In the genomic region with DNA sequence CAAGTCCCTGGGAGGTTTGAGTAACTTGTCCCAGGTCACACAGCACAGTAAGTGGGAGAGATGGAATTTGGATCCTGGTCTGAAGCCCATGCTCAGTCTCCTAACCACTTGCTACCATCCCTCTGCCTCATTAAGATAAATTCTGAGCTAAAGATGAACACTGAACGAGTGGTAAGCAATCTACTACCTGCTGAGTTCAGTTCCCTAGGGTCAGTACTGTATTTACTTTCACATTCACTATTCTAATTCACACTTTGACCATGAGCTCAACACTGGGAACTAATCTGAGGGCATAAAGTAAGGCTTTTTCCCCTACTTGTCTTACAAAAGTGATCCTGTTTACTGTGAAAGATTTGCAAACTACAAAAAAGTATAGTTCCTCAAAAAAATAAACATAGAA, we compare ENCODE assay signal across 10 cellular contexts. TPM values are rescaled to one million over a fixed set of nuclear protein-coding genes. Genes with fewer than 3 reads are reported as not detected.
DNase-seq lines count a peak whose midpoint lies in the region; ATAC-seq and TF ChIP-seq lines count a peak whose summit lies in the region.
"Had no signal": no experiment of that assay in that cellular context is flagged by ENCODE, and none has a peak within 500 bp of the region (broad histone marks: within the 10 kb centered on the region; RNA-seq: fewer than 3 reads in every experiment).

No MANE protein-coding gene starts in this region.

- peaks cover 2% of the 10 kb centered on the region for H3K36me3 ChIP-seq in mammary epithelial cell (ENCODE audit: insufficient read depth, low read length)

- H3K27ac Mint-ChIP-seq in MCF 10A (ENCODE audit: low read depth, unreplicated experiment), result peak overlapping the region; percentile 69
- peak overlapping the region; percentile 44 for H3K27ac Mint-ChIP-seq in stimulated activated effector memory CD8-positive, alpha-beta T cell treated with anti-CD3 and anti-CD28 coated beads, Interleukin-12 subunit alpha, Interleukin-12 subunit beta, amount 100 ng/mL, for 72 hours
- H3K27ac Mint-ChIP-seq in activated CD4-positive, alpha-beta memory T cell treated with anti-CD3 and anti-CD28 coated beads, Interleukin-2, amount 10 ng/mL, durations not matched to agents 7 days and 5 days, result no peak overlapping the region

- H3K4me1 Mint-ChIP-seq in MCF 10A (ENCODE audit: insufficient read depth, unreplicated experiment), result peaks cover 10% of the 10 kb centered on the region
- H3K4me1 Mint-ChIP-seq in stimulated activated effector memory CD8-positive, alpha-beta T cell treated with anti-CD3 and anti-CD28 coated beads, Interleukin-12 subunit alpha, Interleukin-12 subunit beta, amount 100 ng/mL, for 72 hours, result peaks cover 15% of the 10 kb centered on the region
- peaks cover 16% of the 10 kb centered on the region for H3K4me1 Mint-ChIP-seq in activated CD4-positive, alpha-beta memory T cell treated with anti-CD3 and anti-CD28 coated beads, Interleukin-2, amount 10 ng/mL, durations not matched to agents 7 days and 5 days

- WGBS in mammary epithelial cell (ENCODE audit: low coverage, missing lambda C conversion rate), result 93% methylated on average over 1 of the region's 1 CpG

- H3K9me3 ChIP-seq in mammary epithelial cell (replicated peaks; ENCODE audit: insufficient read depth, low read length), result no peaks in the 10 kb centered on the region

- H3K36me3 Mint-ChIP-seq in MCF 10A (ENCODE audit: insufficient read depth, unreplicated experiment), result peaks cover 5% of the 10 kb centered on the region
- peaks cover 17% of the 10 kb centered on the region for H3K36me3 Mint-ChIP-seq in stimulated activated effector memory CD8-positive, alpha-beta T cell treated with anti-CD3 and anti-CD28 coated beads, Interleukin-12 subunit alpha, Interleukin-12 subunit beta, amount 100 ng/mL, for 72 hours
- H3K36me3 Mint-ChIP-seq in activated CD4-positive, alpha-beta memory T cell treated with anti-CD3 and anti-CD28 coated beads, Interleukin-2, amount 10 ng/mL, durations not matched to agents 7 days and 5 days (ENCODE audit: low read depth), result no peaks in the 10 kb centered on the region

- TF ChIP-seq CTCF in MCF 10A (IDR thresholded peaks at IDR 0.05; ENCODE audit: unreplicated experiment), result no peak
- TF ChIP-seq CTCF in mammary epithelial cell (conservative IDR thresholded peaks at IDR 0.05 in 1 of 2, IDR thresholded peaks at IDR 0.05 in 1 of 2; ENCODE audit: extremely low read depth in 1 of 2, insufficient read depth in 1 of 2, low read depth in 1 of 2, low read length in 2 of 2), result no peak

- dilution Hi-C loops in mammary epithelial cell (cut with HindIII; ENCODE audit: low sequenced_read_pairs), result no loop called here

- in situ Hi-C loops in mammary epithelial cell (cut with MboI; ENCODE audit: low sequenced_read_pairs in 2 of 2), result no loop called here

- intact Hi-C loops in MCF 10A (cut with micrococcal nuclease), result no loop called here
- intact Hi-C loops in mammary epithelial cell (cut with micrococcal nuclease), result no loop called here

- H3K4me3 Mint-ChIP-seq in MCF 10A (ENCODE audit: unreplicated experiment), result no peak overlapping the region
- no peak overlapping the region for H3K4me3 Mint-ChIP-seq in stimulated activated effector memory CD8-positive, alpha-beta T cell treated with anti-CD3 and anti-CD28 coated beads, Interleukin-12 subunit alpha, Interleukin-12 subunit beta, amount 100 ng/mL, for 72 hours
- H3K4me3 Mint-ChIP-seq in activated CD4-positive, alpha-beta memory T cell treated with anti-CD3 and anti-CD28 coated beads, Interleukin-2, amount 10 ng/mL, durations not matched to agents 7 days and 5 days, result no peak overlapping the region

- no peak overlapping the region for H2AFZ ChIP-seq in mammary epithelial cell (ENCODE audit: low read depth, low read length)

- no peaks in the 10 kb centered on the region for H3K27me3 ChIP-seq in mammary epithelial cell (ENCODE audit: insufficient read depth, low read length)

- H3K9ac ChIP-seq in mammary epithelial cell (ENCODE audit: insufficient read depth, low read length), result no peak overlapping the region

- H3K4me1 ChIP-seq in mammary epithelial cell (ENCODE audit: insufficient read depth, low read length), result peaks cover 20% of the 10 kb centered on the region

- DNase-seq in MCF 10A (ENCODE audit: unreplicated experiment), result no peak
- no peak for DNase-seq in mammary epithelial cell
- DNase-seq in stimulated activated effector memory CD8-positive, alpha-beta T cell treated with anti-CD3 and anti-CD28 coated beads, Interleukin-12 subunit alpha, Interleukin-12 subunit beta, amount 100 ng/mL, for 72 hours (ENCODE audit: low spot score in 2 of 2), result no peak
- no peak for DNase-seq in activated CD4-positive, alpha-beta memory T cell treated with anti-CD3 and anti-CD28 coated beads, Interleukin-2, amount 10 ng/mL, durations not matched to agents 7 days and 5 days
- no peak for DNase-seq in OCI-M2 (lab: John Stamatoyannopoulos, UW; ENCODE audit: unreplicated experiment)
- no peak for DNase-seq in iPS-NIHi11 (ENCODE audit: low spot score)
- DNase-seq: cortex of kidney had no signal

- POLR2A ChIA-PET in MCF 10A (lab: Yijun Ruan, JAX), result interaction anchor here (1.0 kb wide), 1 partner anchor 19 kb away, joined by 3 read pairs; no protein-coding TSS in a partner anchor
- POLR2A ChIA-PET in activated CD4-positive, alpha-beta memory T cell treated with anti-CD3 and anti-CD28 coated beads, Interleukin-2, amount 10 ng/mL, durations not matched to agents 7 days and 5 days (lab: Charles Lee), result no interaction called here

- H3K27ac ChIP-seq in mammary epithelial cell (ENCODE audit: insufficient read depth, low read depth, low read length), result no peak overlapping the region
- H3K27ac ChIP-seq: SK-N-MC had no signal

- no peak overlapping the region for H3K4me2 ChIP-seq in mammary epithelial cell (ENCODE audit: insufficient read depth, low read depth, low read length)

- BruUV-seq in MCF 10A (replicated peaks; lab: Mats Ljungman, UMichigan) (no TSS peak), mammary epithelial cell (replicated peaks; lab: Mats Ljungman, UMichigan) (no TSS peak)

- peak; percentile 42 for ATAC-seq in HG02588 (IDR thresholded peaks at IDR 0.05; ENCODE audit: unreplicated experiment)
- ATAC-seq in HG03460 (IDR thresholded peaks at IDR 0.05; ENCODE audit: unreplicated experiment), result peak; percentile 50
- ATAC-seq in stimulated activated effector memory CD8-positive, alpha-beta T cell treated with anti-CD3 and anti-CD28 coated beads, Interleukin-12 subunit alpha, Interleukin-12 subunit beta, amount 100 ng/mL, for 72 hours, result no peak

- H3K9me3 Mint-ChIP-seq in MCF 10A (ENCODE audit: unreplicated experiment), result no peaks in the 10 kb centered on the region
- H3K9me3 Mint-ChIP-seq in stimulated activated effector memory CD8-positive, alpha-beta T cell treated with anti-CD3 and anti-CD28 coated beads, Interleukin-12 subunit alpha, Interleukin-12 subunit beta, amount 100 ng/mL, for 72 hours, result no peaks in the 10 kb centered on the region
- no peaks in the 10 kb centered on the region for H3K9me3 Mint-ChIP-seq in activated CD4-positive, alpha-beta memory T cell treated with anti-CD3 and anti-CD28 coated beads, Interleukin-2, amount 10 ng/mL, durations not matched to agents 7 days and 5 days

- no peaks in the 10 kb centered on the region for H4K20me1 ChIP-seq in mammary epithelial cell (ENCODE audit: insufficient read depth, low read length)

- H3K4me3 ChIP-seq in mammary epithelial cell (replicated peaks in 1 of 3; ENCODE audit: insufficient read depth in 1 of 3, low read depth in 2 of 3, low read length in 3 of 3), result no peak overlapping the region
- H3K4me3 ChIP-seq: SK-N-MC had no signal

- no peaks in the 10 kb centered on the region for H3K27me3 Mint-ChIP-seq in MCF 10A (ENCODE audit: insufficient read depth, unreplicated experiment)
- no peaks in the 10 kb centered on the region for H3K27me3 Mint-ChIP-seq in activated CD4-positive, alpha-beta memory T cell treated with anti-CD3 and anti-CD28 coated beads, Interleukin-2, amount 10 ng/mL, durations not matched to agents 7 days and 5 days

- CTCF ChIA-PET in MCF 10A (lab: Yijun Ruan, JAX), result no interaction called here
- CTCF ChIA-PET in mammary epithelial cell (lab: Charles Lee; ENCODE audit: low non-redundant PET), result no interaction called here
- CTCF ChIA-PET in activated CD4-positive, alpha-beta memory T cell treated with anti-CD3 and anti-CD28 coated beads, Interleukin-2, amount 10 ng/mL, durations not matched to agents 7 days and 5 days (lab: Charles Lee), result interaction anchor here (1.5 kb wide), 1 partner anchor 11 kb away, joined by 5 read pairs; no protein-coding TSS in a partner anchor

- H3K79me2 ChIP-seq in mammary epithelial cell (ENCODE audit: insufficient read depth, low read length), result peaks cover 55% of the 10 kb centered on the region

RNA-seq across cellular contexts. Expression of gene UROS, which starts 2.4 kb away (rescaled TPM):
- total RNA-seq in MCF 10A (2022), result 55.0 and 64.4 TPM in 2 replicates
- 10 to 100 TPM; 55.8 to 63.7 TPM for total RNA-seq in mammary epithelial cell
- 42.7 TPM for polyA plus RNA-seq in mammary epithelial cell
- 24.8 TPM for polyA minus RNA-seq in mammary epithelial cell
- total RNA-seq in activated CD4-positive, alpha-beta memory T cell treated with anti-CD3 and anti-CD28 coated beads, Interleukin-2, amount 10 ng/mL, durations not matched to agents 7 days and 5 days, result 10 to 100 TPM; 35.9 to 38.3 TPM

RNA-seq across cellular contexts. Expression of gene BCCIP, which starts 2.6 kb away (rescaled TPM):
- total RNA-seq in MCF 10A (2022) (70.8 and 88.2 TPM in 2 replicates), mammary epithelial cell (10 to 100 TPM; 21.2 to 74.4 TPM)
- polyA plus RNA-seq in mammary epithelial cell, result 44.1 TPM
- 21.2 TPM for polyA minus RNA-seq in mammary epithelial cell
- total RNA-seq in activated CD4-positive, alpha-beta memory T cell treated with anti-CD3 and anti-CD28 coated beads, Interleukin-2, amount 10 ng/mL, durations not matched to agents 7 days and 5 days, result 10 to 100 TPM; 44.5 to 48.8 TPM

RNA-seq across cellular contexts. Expression of gene MMP21, which starts 45.1 kb away (rescaled TPM):
- total RNA-seq in MCF 10A (2022) (not detected in 2 replicates), mammary epithelial cell (not detected)
- not detected for polyA plus RNA-seq in mammary epithelial cell
- polyA minus RNA-seq in mammary epithelial cell, result not detected
- total RNA-seq in activated CD4-positive, alpha-beta memory T cell treated with anti-CD3 and anti-CD28 coated beads, Interleukin-2, amount 10 ng/mL, durations not matched to agents 7 days and 5 days, result not detected
